In genomic region chr1:161706116-161706482, GRCh38 we compare ENCODE assay signal across 15 cellular contexts. TPM values are rescaled to one million over a fixed set of nuclear protein-coding genes. Genes with fewer than 3 reads are reported as not detected.
DNase-seq lines count a peak whose midpoint lies in the region; ATAC-seq, FAIRE-seq and TF ChIP-seq lines count a peak whose summit lies in the region.
"Had no signal": no experiment of that assay in that cellular context is flagged by ENCODE, and none has a peak within 500 bp of the region (broad histone marks: within the 10 kb centered on the region; RNA-seq: fewer than 3 reads in every experiment).

No MANE protein-coding gene starts in this region.

- no peak overlapping the region for H3K4me3 ChIP-seq in heart left ventricle
- H3K4me3 ChIP-seq in IMR-90 (ENCODE audit: insufficient read depth, low read depth, low read length), result no peak overlapping the region
- no peak overlapping the region for H3K4me3 ChIP-seq in bronchial epithelial cell (ENCODE audit: low read depth, low read length)
- H3K4me3 ChIP-seq: ovary had no signal

- CTCF ChIA-PET in IMR-90 (lab: Yijun Ruan, JAX), result no interaction called here

- H3K9me3 ChIP-seq in heart left ventricle (no peaks in the 10 kb centered on the region), IMR-90 (ENCODE audit: control insufficient read depth, insufficient read depth, low read length) (no peaks in the 10 kb centered on the region)
- H3K9me3 ChIP-seq: ovary had no signal

- dilution Hi-C loops in IMR-90 (cut with HindIII; ENCODE audit: low sequenced_read_pairs, unreplicated experiment), result no loop called here

- peak overlapping the region; percentile 27 for H4K91ac ChIP-seq in IMR-90 (ENCODE audit: insufficient read depth, low read depth, low read length)

- peak overlapping the region; percentile 17; the same call in 1 of the 3 replicates for H2BK15ac ChIP-seq in IMR-90 (ENCODE audit: low read depth, low read length)

- peak overlapping the region; percentile 6 to 61; a peak in 3 of 4 replicates for H4K8ac ChIP-seq in IMR-90 (ENCODE audit: low read depth in 2 of 2, low read length in 2 of 2)

- H3K4me1 ChIP-seq in heart left ventricle, result peaks cover 0 to 16% (median 3%) of the 10 kb centered on the region in 12 donors
- H3K4me1 ChIP-seq in IMR-90 (ENCODE audit: control insufficient read depth, insufficient read depth, low read length), result peaks cover 11% of the 10 kb centered on the region

- peak overlapping the region; percentile 48; the same call in 1 of the 2 replicates for H3K18ac ChIP-seq in IMR-90 (ENCODE audit: low read depth, low read length)

- H2AFZ ChIP-seq in IMR-90 (replicated peaks; ENCODE audit: low read length, poor library complexity), result peak overlapping the region; percentile 88

- H3K36me3 ChIP-seq in heart left ventricle, result no peaks in the 10 kb centered on the region
- H3K36me3 ChIP-seq in IMR-90 (ENCODE audit: control insufficient read depth, insufficient read depth, low read length), result no peaks in the 10 kb centered on the region
- H3K36me3 ChIP-seq in bronchial epithelial cell (ENCODE audit: control insufficient read depth, insufficient read depth, low read length), result no peaks in the 10 kb centered on the region
- H3K36me3 ChIP-seq: ovary had no signal

- peak overlapping the region; percentile 30; the same call in 1 of the 2 replicates for H3K23ac ChIP-seq in IMR-90 (ENCODE audit: low read depth, low read length)

- BruUV-seq in IMR-90 (replicated peaks; lab: Mats Ljungman, UMichigan), result no TSS peak

- H3K56ac ChIP-seq in IMR-90 (ENCODE audit: extremely low read depth, insufficient read depth, low read length), result peak overlapping the region; percentile 33; the same call in 1 of the 2 replicates

- H3K27ac ChIP-seq in heart left ventricle, result peak overlapping the region in 9 of 12 donors; percentile 0 to 69 (median 61)
- peak overlapping the region; percentile 19; the same call in 1 of the 2 replicates for H3K27ac ChIP-seq in IMR-90 (ENCODE audit: insufficient read depth, low read length)
- peak overlapping the region; percentile 28 for H3K27ac ChIP-seq in temporal lobe (ENCODE audit: low read depth, low read length)
- H3K27ac ChIP-seq: HL-60, ovary had no signal

- no peaks in the 10 kb centered on the region for H3K79me1 ChIP-seq in IMR-90 (ENCODE audit: low read depth in 1 of 2, low read length in 2 of 2)

- H2BK20ac ChIP-seq in IMR-90 (ENCODE audit: low read depth, low read length), result peak overlapping the region; percentile 47; the same call in 1 of the 2 replicates

- intact Hi-C loops in heart left ventricle (cut with DNase I), result no loop called here
- intact Hi-C loops in Right ventricle myocardium inferior (cut with DNase I), result no loop called here
- intact Hi-C loops in IMR-90 (cut with micrococcal nuclease), result no loop called here

- no peak overlapping the region for H3K9ac ChIP-seq in IMR-90 (ENCODE audit: low read depth, low read length)

- peak overlapping the region; percentile 67 for H2BK120ac ChIP-seq in IMR-90 (ENCODE audit: low read depth, low read length)

- no peak for DNase-seq in heart left ventricle
- DNase-seq in Right ventricle myocardium inferior (ENCODE audit: missing footprints), result no peak
- peak; percentile 75 for DNase-seq in IMR-90
- peak; percentile 56 for DNase-seq in bronchial epithelial cell (ENCODE audit: low read depth)
- no peak for DNase-seq in stimulated activated CD4-positive, alpha-beta T cell treated with anti-CD3 and anti-CD28 coated beads, Interleukin-1b, Interleukin-23, amount 100 ng/mL, for 48 hours
- DNase-seq: activated CD4-positive, alpha-beta T cell treated with anti-CD3 and anti-CD28 coated beads, Interleukin-2, amount 50 U/mL, for 1 hour; NCI-H1048; ovary; stimulated activated CD4-positive, alpha-beta T cell treated with anti-CD3 and anti-CD28 coated beads, Interleukin-4, amount 100 ng/mL, for 1 hour; T-cell had no signal

- POLR2A ChIA-PET in IMR-90 (lab: Charles Lee; ENCODE audit: unreplicated experiment), result no interaction called here

- no peak for ATAC-seq in heart left ventricle
- ATAC-seq in Right ventricle myocardium inferior, result no peak
- peak; percentile 45 for ATAC-seq in IMR-90 (ENCODE audit: low read depth)
- ATAC-seq in HG03432 (IDR thresholded peaks at IDR 0.05; ENCODE audit: unreplicated experiment), result no peak
- ATAC-seq in HG02840 (IDR thresholded peaks at IDR 0.05; ENCODE audit: low FRiP score, unreplicated experiment), result no peak
- ATAC-seq: T-cell had no signal

- peak overlapping the region; percentile 61 for H2BK5ac ChIP-seq in IMR-90 (ENCODE audit: low read depth, low read length, poor library complexity, severe bottlenecking)

- H4K5ac ChIP-seq in IMR-90 (ENCODE audit: low read depth, low read length), result peak overlapping the region; percentile 13; the same call in 1 of the 2 replicates

- H3K9me1 ChIP-seq in IMR-90 (ENCODE audit: insufficient read depth, low read length), result peaks cover 6% of the 10 kb centered on the region; the same call in 1 of the 2 replicates

- TF ChIP-seq CTCF in heart left ventricle (IDR thresholded peaks at IDR 0.05), result no peak
- no peak for TF ChIP-seq CTCF in IMR-90 (conservative IDR thresholded peaks at IDR 0.05; ENCODE audit: low read depth, low read length)
- no peak for TF ChIP-seq CTCF in bronchial epithelial cell (IDR thresholded peaks at IDR 0.05; ENCODE audit: insufficient read depth, low read length, severe bottlenecking)

- peak overlapping the region; percentile 2 for H2AK9ac ChIP-seq in IMR-90 (replicated peaks; ENCODE audit: low read depth, low read length, poor library complexity)

- TF ChIP-seq RAD21 in IMR-90 (IDR thresholded peaks at IDR 0.05; ENCODE audit: low read length), result no peak

- H4K20me1 ChIP-seq in IMR-90 (ENCODE audit: insufficient read depth, low read length), result peaks cover 4% of the 10 kb centered on the region; the same call in 1 of the 2 replicates

- H3K4ac ChIP-seq in IMR-90 (ENCODE audit: low read depth, low read length), result peak overlapping the region; percentile 61

- H2AK5ac ChIP-seq in IMR-90 (ENCODE audit: low read depth, low read length), result peak overlapping the region; percentile 75

- TF ChIP-seq POLR2A in heart left ventricle (IDR thresholded peaks at IDR 0.05) (no peak), IMR-90 (IDR thresholded peaks at IDR 0.05; ENCODE audit: low read depth, low read length) (no peak)

- peak overlapping the region; percentile 15; the same call in 1 of the 2 replicates for H3K4me2 ChIP-seq in IMR-90 (ENCODE audit: low read depth, low read length)

- in situ Hi-C loops in IMR-90 (cut with MboI; ENCODE audit: low sequenced_read_pairs), result no loop called here

- no peak for FAIRE-seq in bronchial epithelial cell (lab: Jason Lieb, UNC)
- FAIRE-seq: colon had no signal

- 52 to 72% (median 64%) methylated on average over 3 of the region's 3 CpGs for WGBS in heart left ventricle, 4 donors
- WGBS in IMR-90 (ENCODE audit: extremely low coverage in 2 of 2, insufficient read length in 1 of 2), 2 experiments, result no CpG with 5 or more reads among the region's 3 CpGs

- peak overlapping the region; percentile 38 for H3K14ac ChIP-seq in IMR-90 (replicated peaks; ENCODE audit: low read depth, low read length)

- peaks cover 0 to 13% (median 0%) of the 10 kb centered on the region in 9 donors for H3K27me3 ChIP-seq in heart left ventricle
- H3K27me3 ChIP-seq in IMR-90 (ENCODE audit: control insufficient read depth, insufficient read depth, low read length), result no peaks in the 10 kb centered on the region
- H3K27me3 ChIP-seq in bronchial epithelial cell (ENCODE audit: control insufficient read depth, insufficient read depth, low read length), result no peaks in the 10 kb centered on the region
- H3K27me3 ChIP-seq: ovary had no signal

TF ChIP-seq in IMR-90, 13 proteins besides CTCF, POLR2A, EP300 and RAD21 (continues in another document):
- TF ChIP-seq FOS (IDR thresholded peaks at IDR 0.05; ENCODE audit: low read depth, low read length) (no peak), MAFK (IDR thresholded peaks at IDR 0.05; ENCODE audit: low read depth, low read length) (no peak), BHLHE40 (IDR thresholded peaks at IDR 0.05; ENCODE audit: low read depth, low read length) (no peak)

RNA-seq across cellular contexts. Expression of gene FCRLA, which starts 0.9 kb away (rescaled TPM):
- total RNA-seq in heart left ventricle (1 to 10 TPM in 1 of 9 donors, under 1 TPM in 2, not detected in 6; 0.20 to 1.0 (median 0.41) TPM), Right ventricle myocardium inferior (not detected), IMR-90 (2012; rRNA removed) (0.28 and 0.36 TPM in 2 replicates), bronchial epithelial cell (under 0.01 and 0.26 TPM in 2 replicates), temporal lobe (0.49 TPM)
- polyA plus RNA-seq in heart left ventricle (under 1 TPM; 0.11 to 0.23 TPM), IMR-90 (2012; rRNA removed) (0.36 and 0.46 TPM in 2 replicates)
- polyA plus RNA-seq in IMR-90 (2012; cell fraction: cytosol; rRNA removed), result 0.13 and 0.21 TPM in 2 replicates
- 0.06 and 0.11 TPM in 2 replicates for polyA plus RNA-seq in IMR-90 (2012; cell fraction: nucleus; rRNA removed; ENCODE audit: low replicate concordance)

RNA-seq across cellular contexts. Expression of gene FCRLB, which starts 15.2 kb away (rescaled TPM):
- total RNA-seq in heart left ventricle, result under 1 TPM; 0.22 to 0.75 (median 0.48) TPM
- polyA plus RNA-seq in heart left ventricle, result under 1 TPM; 0.30 to 0.46 TPM
- total RNA-seq in Right ventricle myocardium inferior, result 0.35 TPM
- total RNA-seq in IMR-90 (2012; rRNA removed), result 0.90 and 1.1 TPM in 2 replicates
- polyA plus RNA-seq in IMR-90 (2012; rRNA removed), result 2.2 and 2.9 TPM in 2 replicates
- polyA plus RNA-seq in IMR-90 (2012; cell fraction: cytosol; rRNA removed), result 1.5 and 1.9 TPM in 2 replicates
- 0.85 and 2.0 TPM in 2 replicates for polyA plus RNA-seq in IMR-90 (2012; cell fraction: nucleus; rRNA removed; ENCODE audit: low replicate concordance)
- 0.26 and 1.0 TPM in 2 replicates for total RNA-seq in bronchial epithelial cell
- 0.74 TPM for total RNA-seq in temporal lobe

RNA-seq across cellular contexts. Expression of gene FCGR2B, which starts 43.2 kb away (rescaled TPM):
- total RNA-seq in heart left ventricle (10 to 100 TPM in 2 of 9 donors, 1 to 10 TPM in 7; 3.8 to 51.6 (median 5.6) TPM), Right ventricle myocardium inferior (19.4 TPM), IMR-90 (2012; rRNA removed) (not detected in 2 replicates), bronchial epithelial cell (under 0.01 TPM in 1 of 2 replicates, not detected in the other), temporal lobe (0.25 TPM)
- polyA plus RNA-seq in heart left ventricle (1 to 10 TPM; 2.5 to 3.5 TPM), IMR-90 (2012; rRNA removed) (not detected in 2 replicates)
- polyA plus RNA-seq in IMR-90 (2012; cell fraction: cytosol; rRNA removed), result not detected in 2 replicates
- polyA plus RNA-seq in IMR-90 (2012; cell fraction: nucleus; rRNA removed; ENCODE audit: low replicate concordance), result not detected in 2 replicates

RNA-seq across cellular contexts. Expression of gene DUSP12, which starts 43.5 kb away (rescaled TPM):
- total RNA-seq in heart left ventricle (10 to 100 TPM in 1 of 9 donors, 1 to 10 TPM in 8; 5.2 to 10.0 (median 7.1) TPM), Right ventricle myocardium inferior (7.0 TPM), IMR-90 (2012; rRNA removed) (31.5 and 31.7 TPM in 2 replicates), bronchial epithelial cell (45.6 and 61.9 TPM in 2 replicates), temporal lobe (47.7 TPM)
- polyA plus RNA-seq in heart left ventricle (10 to 100 TPM in 1 of 2 donors, 1 to 10 TPM in 1; 5.8 to 18.1 TPM), IMR-90 (2012; rRNA removed) (35.6 and 39.2 TPM in 2 replicates)
- polyA plus RNA-seq in IMR-90 (2012; cell fraction: cytosol; rRNA removed), result 22.3 and 27.3 TPM in 2 replicates
- 22.1 and 22.2 TPM in 2 replicates for polyA plus RNA-seq in IMR-90 (2012; cell fraction: nucleus; rRNA removed; ENCODE audit: low replicate concordance)

Comparison
In these comparisons a context has a peak if more than half of its experiments do, and no peak if none do; other contexts are left out.
1. DNase-seq: peak in IMR-90 (single experiment) and bronchial epithelial cell (single experiment); none in heart left ventricle (0 of 5), Right ventricle myocardium inferior (single experiment) and stimulated activated CD4-positive, alpha-beta T cell treated with anti-CD3 and anti-CD28 coated beads, Interleukin-1b, Interleukin-23, amount 100 ng/mL, for 48 hours (single experiment).
2. Peak in every context shown above with its lines, with median percentiles within 50 percentile points of each other: H3K27ac ChIP-seq.